Comparison of ENCODE assay signal across 8 cellular contexts in the genomic region with DNA sequence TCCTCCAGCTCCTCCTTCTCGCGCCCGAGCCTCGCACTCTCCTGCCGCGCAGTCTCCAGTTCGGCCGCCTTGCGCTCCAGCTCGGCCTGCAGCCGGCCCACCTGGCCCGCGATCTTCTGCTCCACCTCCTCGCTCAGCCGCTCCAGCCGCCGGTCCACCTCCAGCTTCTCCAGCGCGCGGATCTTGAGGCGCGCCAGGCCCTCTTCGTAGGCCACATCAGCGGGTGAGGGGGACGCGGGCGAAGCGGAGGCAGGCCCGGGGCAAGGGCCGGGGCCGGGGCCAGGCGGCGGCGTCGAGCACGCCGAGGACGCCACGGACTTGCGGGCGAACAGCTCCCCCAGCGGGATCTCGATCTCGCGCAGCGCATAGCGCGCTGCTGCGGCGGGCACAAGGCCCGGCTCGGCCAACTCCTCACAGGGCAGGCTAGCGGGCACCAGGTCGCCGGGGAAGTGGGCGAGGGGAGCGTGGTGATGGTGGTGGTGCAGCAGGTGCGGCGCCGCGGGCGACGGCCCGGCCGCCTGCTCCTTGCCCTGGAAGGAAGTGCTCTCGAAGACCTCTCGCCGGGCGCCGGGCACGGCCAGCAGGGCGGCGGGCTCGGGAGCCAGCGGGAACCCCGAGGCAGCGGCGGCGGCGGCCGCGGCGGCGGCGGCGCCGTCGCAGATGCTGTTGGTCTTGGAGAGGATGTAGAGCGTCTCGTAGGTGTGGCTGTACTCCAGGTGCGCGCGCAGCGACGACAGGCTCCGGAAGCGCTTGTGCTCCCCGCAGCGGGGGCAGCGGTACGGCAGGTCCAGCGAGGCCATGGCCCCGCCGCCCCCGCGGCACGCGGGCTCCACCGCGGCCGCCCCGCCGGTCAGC. TPM values are rescaled to one million over a fixed set of nuclear protein-coding genes. Genes with fewer than 3 reads are reported as not detected.
A peak's percentile ranks its signal among the peaks of the same experiment; 100 is the strongest.
DNase-seq lines count a peak whose midpoint lies in the region; ATAC-seq and TF ChIP-seq lines count a peak whose summit lies in the region.

No MANE protein-coding gene starts in this region.

- BruUV-seq in HCT116 (replicated peaks; lab: Mats Ljungman, UMichigan) = no TSS peak

- RAD21 ChIA-PET in HCT116 (lab: Charles Lee; ENCODE audit: low non-redundant PET in 1 of 2, low total read pairs in 2 of 2, uncharacterized antibody in 2 of 2, unreplicated experiment in 2 of 2) = interaction anchor here in 1 of 2 experiments (1.7 kb wide), 1 partner anchor 91 kb away, joined by 3 read pairs; no protein-coding TSS in a partner anchor

- no peak; the same call in 1 of the 2 replicates for TF ChIP-seq RAD21 in HCT116 (IDR thresholded peaks at IDR 0.05; ENCODE audit: low read depth)

- no peaks in the 10 kb centered on the region for H4K20me1 ChIP-seq in HCT116 (ENCODE audit: insufficient read depth)

- H2AFZ ChIP-seq in HCT116 (ENCODE audit: low read depth, low read length, poor library complexity, severe bottlenecking) = no peak overlapping the region

- peak in 2 of 3 experiments; percentile 36 to 37; a peak in 4 of 6 replicates for TF ChIP-seq CTCF in HCT116 (IDR thresholded peaks at IDR 0.05 in 2 of 3, conservative IDR thresholded peaks at IDR 0.05 in 1 of 3; ENCODE audit: borderline replicate concordance in 1 of 3, insufficient read depth in 1 of 3, low read depth in 2 of 3, low read length in 2 of 3)

- POLR2A ChIA-PET in HCT116 (lab: Charles Lee) = interaction anchor here (1.3 to 1.4 kb wide), 2 partner anchors 21 to 35 kb away, joined by 8 read pairs; partner anchors contain the start of genes CCT7 and PRADC1

- peak overlapping the region; percentile 94 for H3K27ac ChIP-seq in HCT116 (ENCODE audit: low read depth, low read length)
- no peak overlapping the region for H3K27ac ChIP-seq in rectal smooth muscle tissue (ENCODE audit: low read depth, low read length)

- peak overlapping the region; percentile 72 to 75 for H3K4me3 ChIP-seq in HCT116 (replicated peaks in 1 of 2; ENCODE audit: low read depth in 1 of 2, low read length in 2 of 2)
- peak overlapping the region; percentile 51 for H3K4me3 ChIP-seq in rectal smooth muscle tissue (ENCODE audit: low read length)

- H3K4me1 ChIP-seq in HCT116 (ENCODE audit: control insufficient read depth in 1 of 2, insufficient read depth in 2 of 2, low read length in 2 of 2) (peaks cover 8 to 33% of the 10 kb centered on the region in 2 experiments), rectal smooth muscle tissue (ENCODE audit: control insufficient read depth, insufficient read depth, low read length) (no peaks in the 10 kb centered on the region)

- H3K36me3 ChIP-seq in HCT116 (ENCODE audit: control insufficient read depth in 1 of 2, insufficient read depth in 2 of 2, low read length in 2 of 2) (peaks cover 4 to 11% of the 10 kb centered on the region in 2 experiments; a peak in 3 of 4 replicates), rectal smooth muscle tissue (ENCODE audit: control insufficient read depth, insufficient read depth, low read length) (no peaks in the 10 kb centered on the region)

- no peaks in the 10 kb centered on the region for H3K9me3 ChIP-seq in HCT116 (ENCODE audit: control insufficient read depth in 1 of 2, insufficient read depth in 1 of 2, low read depth in 1 of 2, low read length in 2 of 2)

- H3K27me3 ChIP-seq in HCT116 (ENCODE audit: insufficient read depth, low read length) (no peaks in the 10 kb centered on the region), rectal smooth muscle tissue (ENCODE audit: control insufficient read depth, insufficient read depth, low read length) (peaks cover 6% of the 10 kb centered on the region)

- peak overlapping the region; percentile 79 for H3K9ac ChIP-seq in HCT116 (ENCODE audit: low read length)
- no peak overlapping the region for H3K9ac ChIP-seq in rectal smooth muscle tissue (ENCODE audit: low read length)

- H3K9me2 ChIP-seq in HCT116 (ENCODE audit: insufficient read depth) = no peaks in the 10 kb centered on the region

- peak overlapping the region; percentile 98 for H3K4me2 ChIP-seq in HCT116 (ENCODE audit: low read length)

- peak; percentile 45 for DNase-seq in D341Med (ENCODE audit: low spot score)
- DNase-seq in HCT116 (ENCODE audit: low read depth, low spot score) = peak; percentile 82
- peak; percentile 84 for DNase-seq in NCI-H2171 (lab: John Stamatoyannopoulos, UW)
- peak; percentile 80 for DNase-seq in activated CD8-positive, alpha-beta memory T cell treated with anti-CD3 and anti-CD28 coated beads, Interleukin-2, amount 50 U/mL, for 48 hours
- no peak for DNase-seq in midbrain (lab: John Stamatoyannopoulos, UW)
- DNase-seq in NOMO-1 (lab: John Stamatoyannopoulos, UW; ENCODE audit: unreplicated experiment in 2 of 2) = no peak

- peak; percentile 68 for TF ChIP-seq POLR2A in HCT116 (IDR thresholded peaks at IDR 0.05; ENCODE audit: borderline replicate concordance, extremely low read depth, insufficient read depth, insufficient read length)

- peaks cover 37% of the 10 kb centered on the region for H3K79me2 ChIP-seq in HCT116 (ENCODE audit: insufficient read depth, low read length)

- ATAC-seq in HCT116 (peak; percentile 85), esophagus mucosa (peak; percentile 76)

- intact Hi-C loops in HCT116 (cut with micrococcal nuclease) = no loop called here

- CTCF ChIA-PET in HCT116 (lab: Charles Lee) = interaction anchor here (1.4 to 2.2 kb wide), 3 partner anchors 12 to 91 kb away, joined by 6 to 10 read pairs (median 9); no protein-coding TSS in a partner anchor

TF ChIP-seq in HCT116, 20 proteins besides CTCF, POLR2A, EP300 and RAD21:
- TF ChIP-seq CBX3 (IDR thresholded peaks at IDR 0.05; ENCODE audit: low read depth) (peak; percentile 40; the same call in 1 of the 2 replicates), JUND (IDR thresholded peaks at IDR 0.05) (peak; percentile 50), ELF1 (IDR thresholded peaks at IDR 0.05; ENCODE audit: borderline replicate concordance, low read depth) (no peak), ZNF274 (IDR thresholded peaks at IDR 0.05; ENCODE audit: low read depth, low read length) (no peak), SIN3A (IDR thresholded peaks at IDR 0.05; ENCODE audit: low read depth) (peak; percentile 81), TCF7L2 (IDR thresholded peaks at IDR 0.05; ENCODE audit: borderline replicate concordance, extremely low read depth, insufficient read depth, insufficient read length) (peak; percentile 13), ZFX (IDR thresholded peaks at IDR 0.05) (peak; percentile 98), EGR1 (IDR thresholded peaks at IDR 0.05; ENCODE audit: low read depth) (peak; percentile 64), MAX (IDR thresholded peaks at IDR 0.05) (peak; percentile 74), POLR2AphosphoS5 (IDR thresholded peaks at IDR 0.05; ENCODE audit: low read depth, low read length) (peak; percentile 91), EZH2phosphoT487 (IDR thresholded peaks at IDR 0.05; ENCODE audit: borderline replicate concordance) (no peak)
- TF ChIP-seq, protein P1, sequence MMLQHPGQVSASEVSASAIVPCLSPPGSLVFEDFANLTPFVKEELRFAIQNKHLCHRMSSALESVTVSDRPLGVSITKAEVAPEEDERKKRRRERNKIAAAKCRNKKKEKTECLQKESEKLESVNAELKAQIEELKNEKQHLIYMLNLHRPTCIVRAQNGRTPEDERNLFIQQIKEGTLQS (IDR thresholded peaks at IDR 0.05) = no peak

RNA-seq across cellular contexts. Expression of gene FBXO41, which starts 15.2 kb away (rescaled TPM):
- 34.9 TPM for total RNA-seq in HCT116 (2021; ENCODE audit: unreplicated experiment)
- polyA plus RNA-seq in HCT116 (2012) = 14.7 and 14.8 TPM in 2 replicates
- 0.92 TPM for total RNA-seq in esophagus mucosa

RNA-seq across cellular contexts. Expression of gene EGR4, which starts 24.3 kb away (rescaled TPM):
- total RNA-seq in HCT116 (2021; ENCODE audit: unreplicated experiment) = 0.37 TPM
- polyA plus RNA-seq in HCT116 (2012) = 0.34 and 0.47 TPM in 2 replicates
- total RNA-seq in esophagus mucosa = not detected

RNA-seq across cellular contexts. Expression of gene CCT7, which starts 35.0 kb away (rescaled TPM):
- total RNA-seq in HCT116 (2021; ENCODE audit: unreplicated experiment) = 637 TPM
- 510 and 633 TPM in 2 replicates for polyA plus RNA-seq in HCT116 (2012)
- 253 TPM for total RNA-seq in esophagus mucosa

RNA-seq across cellular contexts. Expression of gene PRADC1, which starts 36.0 kb away (rescaled TPM):
- total RNA-seq in HCT116 (2021; ENCODE audit: unreplicated experiment) = 8.6 TPM
- polyA plus RNA-seq in HCT116 (2012) = 10.7 and 12.0 TPM in 2 replicates
- 19.0 TPM for total RNA-seq in esophagus mucosa

RNA-seq across cellular contexts. Expression of gene SMYD5, which starts 55.0 kb away (rescaled TPM):
- 37.4 TPM for total RNA-seq in HCT116 (2021; ENCODE audit: unreplicated experiment)
- polyA plus RNA-seq in HCT116 (2012) = 29.6 and 29.7 TPM in 2 replicates
- total RNA-seq in esophagus mucosa = 11.7 TPM

Comparison
In these comparisons a context has a peak if more than half of its experiments do, and no peak if none do; other contexts are left out.
1. DNase-seq: peak in D341Med (single experiment), HCT116 (single experiment), NCI-H2171 (single experiment) and activated CD8-positive, alpha-beta memory T cell treated with anti-CD3 and anti-CD28 coated beads, Interleukin-2, amount 50 U/mL, for 48 hours (single experiment); none in midbrain (single experiment) and NOMO-1 (0 of 2).
2. RNA of gene FBXO41, which starts 15.2 kb away (total RNA-seq): 34.9 TPM in HCT116 (single experiment); 0.92 TPM in esophagus mucosa (single experiment); every median in the first group is over 10 times any median in the second.